ENCODE assay signal across 27 cellular contexts in genomic region chr1:228911225-228911624, GRCh38.
DNase-seq lines count a peak whose midpoint lies in the region; ATAC-seq and TF ChIP-seq lines count a peak whose summit lies in the region.
"Had no signal": no experiment of that assay in that cellular context is flagged by ENCODE, and none has a peak within 500 bp of the region (broad histone marks: within the 10 kb centered on the region; RNA-seq: fewer than 3 reads in every experiment).

No MANE protein-coding gene starts in this region.

- H3K9ac ChIP-seq in Karpas-422 (ENCODE audit: low read length) (no peak overlapping the region), mesendoderm (ENCODE audit: low read length) (no peak overlapping the region)
- H3K9ac ChIP-seq: BLaER1 had no signal

- CTCF ChIA-PET in WTC11 (lab: Charles Lee): interaction anchor here (1.2 kb wide), 1 partner anchor 176 kb away, joined by 5 read pairs; the partner anchor contains the start of gene RHOU

- H2BK15ac ChIP-seq in mesendoderm (replicated peaks; ENCODE audit: low read depth): no peak overlapping the region

- H3K4ac ChIP-seq in mesendoderm (ENCODE audit: low read depth, low read length): no peak overlapping the region

- no peak overlapping the region for H3K56ac ChIP-seq in mesendoderm (ENCODE audit: low read length)

- H3K9me3 ChIP-seq in sigmoid colon: peaks cover 0 to 4% (median 0%) of the 10 kb centered on the region in 4 donors
- no peaks in the 10 kb centered on the region for H3K9me3 ChIP-seq in effector memory CD4-positive, alpha-beta T cell (ENCODE audit: control insufficient read depth, low read length)
- no peaks in the 10 kb centered on the region for H3K9me3 ChIP-seq in Karpas-422 (ENCODE audit: low read length)
- H3K9me3 ChIP-seq: BLaER1, pancreas, SJCRH30, upper lobe of left lung had no signal

- peaks cover 7% of the 10 kb centered on the region for H3K9me3 Mint-ChIP-seq in WTC11
- H3K9me3 Mint-ChIP-seq: activated T-helper 1 cell treated with anti-CD3 and anti-CD28 coated beads, Interleukin-12 subunit alpha, Interleukin-12 subunit beta, Interleukin-2, Interleukin-4 antibody, amounts not matched to agents 30 ng/mL and 10 ng/mL and 1 ng/mL, durations not matched to agents 14 hours and 24 hours and 36 hours had no signal

- no peak overlapping the region for H4K5ac ChIP-seq in mesendoderm (ENCODE audit: low read length)

- WGBS in sigmoid colon, 2 donors: 84 to 92% methylated on average over 7 of the region's 7 CpGs
- WGBS in mesendoderm (ENCODE audit: extremely low coverage, insufficient coverage, low lambda C conversion rate): no CpG with 5 or more reads among the region's 7 CpGs

- no peaks in the 10 kb centered on the region for H3K79me1 ChIP-seq in mesendoderm (ENCODE audit: low read length)

- H3K9me2 ChIP-seq in Karpas-422 (replicated peaks; ENCODE audit: insufficient read depth, low read length): no peaks in the 10 kb centered on the region

- no peak overlapping the region for H3K18ac ChIP-seq in mesendoderm (ENCODE audit: low read length)

- H3K27me3 Mint-ChIP-seq in WTC11 (ENCODE audit: low read depth): peaks cover 2% of the 10 kb centered on the region; the same call in 1 of the 2 replicates
- H3K27me3 Mint-ChIP-seq: naive thymus-derived CD8-positive, alpha-beta T cell had no signal

- no peak overlapping the region for H3K27ac ChIP-seq in sigmoid colon
- H3K27ac ChIP-seq in effector memory CD4-positive, alpha-beta T cell (ENCODE audit: insufficient read depth, low read length, poor library complexity, severe bottlenecking): no peak overlapping the region
- H3K27ac ChIP-seq in Karpas-422 (ENCODE audit: low read length): no peak overlapping the region
- no peak overlapping the region for H3K27ac ChIP-seq in mesendoderm (ENCODE audit: low read depth, low read length)
- H3K27ac ChIP-seq: BLaER1, esophagus squamous epithelium, left ventricle myocardium inferior, pancreas, SJCRH30, upper lobe of left lung had no signal

- H3K4me3 ChIP-seq in sigmoid colon (no peak overlapping the region), Karpas-422 (ENCODE audit: low read length) (no peak overlapping the region), mesendoderm (ENCODE audit: low read length) (no peak overlapping the region)
- H3K4me3 ChIP-seq in effector memory CD4-positive, alpha-beta T cell (ENCODE audit: insufficient read depth, low read depth, low read length, poor library complexity, severe bottlenecking): no peak overlapping the region
- H3K4me3 ChIP-seq: BLaER1, esophagus squamous epithelium, left ventricle myocardium inferior, pancreas, SJCRH30, upper lobe of left lung had no signal

- H3K4me1 ChIP-seq in sigmoid colon (no peaks in the 10 kb centered on the region), Karpas-422 (ENCODE audit: low read length) (no peaks in the 10 kb centered on the region), mesendoderm (ENCODE audit: control insufficient read depth, low read depth, low read length) (no peaks in the 10 kb centered on the region)
- no peaks in the 10 kb centered on the region for H3K4me1 ChIP-seq in effector memory CD4-positive, alpha-beta T cell (ENCODE audit: control insufficient read depth, insufficient read depth, low read length, poor library complexity, severe bottlenecking)
- H3K4me1 ChIP-seq: esophagus squamous epithelium, left ventricle myocardium inferior, pancreas, SJCRH30, upper lobe of left lung had no signal

- intact Hi-C loops in sigmoid colon (cut with DNase I): no loop called here

- no peaks in the 10 kb centered on the region for H4K20me1 ChIP-seq in Karpas-422 (ENCODE audit: insufficient read depth, low read depth, low read length)
- H4K20me1 ChIP-seq: BLaER1 had no signal

- H3K4me1 Mint-ChIP-seq in WTC11: peaks cover 30% of the 10 kb centered on the region
- H3K4me1 Mint-ChIP-seq: naive thymus-derived CD8-positive, alpha-beta T cell had no signal

- TF ChIP-seq CTCF in WTC11 (IDR thresholded peaks at IDR 0.05) (no peak), sigmoid colon (IDR thresholded peaks at IDR 0.05) (no peak)

- DNase-seq in NCI-H2227 (lab: John Stamatoyannopoulos, UW; ENCODE audit: unreplicated experiment) (peak; percentile 41), WTC11 (ENCODE audit: low spot score) (no peak), left kidney (ENCODE audit: low read depth, low spot score) (peak; percentile 67), sigmoid colon (peak; percentile 48), Karpas-422 (no peak), GF-D8 (lab: John Stamatoyannopoulos, UW) (no peak), mesendoderm (no peak)
- no peak for DNase-seq in effector memory CD4-positive, alpha-beta T cell
- DNase-seq: activated CD4-positive, alpha-beta T cell treated with anti-CD3 and anti-CD28 coated beads, Interleukin-2, amount 50 U/mL, for 4 hours; activated CD8-positive, alpha-beta memory T cell treated with anti-CD3 and anti-CD28 coated beads, Interleukin-2, amount 50 U/mL, for 4 hours; activated naive CD4-positive, alpha-beta T cell treated with anti-CD3 and anti-CD28 coated beads, Interleukin-2, amount 50 U/mL, for 16 hours; esophagus squamous epithelium; foreskin melanocyte; hippocampal formation; left ventricle myocardium inferior; naive thymus-derived CD8-positive, alpha-beta T cell; NCI-H1694 treated with DMSO at 0.1 percent for 48 hours; NCI-H2171; NCI-H526 treated with DMSO at 0.1 percent for 48 hours; pancreas; right cardiac atrium; SJCRH30; stimulated activated CD4-positive, alpha-beta T cell treated with anti-CD3 and anti-CD28 coated beads, Interleukin-12 subunit alpha, Interleukin-12 subunit beta, amount 100 ng/mL, for 4 hours; stimulated activated CD4-positive, alpha-beta T cell treated with anti-CD3 and anti-CD28 coated beads, Interleukin-4, amount 100 ng/mL, for 1 hour; upper lobe of left lung had no signal

- H2AK5ac ChIP-seq in mesendoderm (ENCODE audit: low read length): no peak overlapping the region

- H3K36me3 ChIP-seq in sigmoid colon (no peaks in the 10 kb centered on the region), Karpas-422 (ENCODE audit: insufficient read depth, low read length) (no peaks in the 10 kb centered on the region), mesendoderm (ENCODE audit: control insufficient read depth, insufficient read depth, low read length) (no peaks in the 10 kb centered on the region)
- no peaks in the 10 kb centered on the region for H3K36me3 ChIP-seq in effector memory CD4-positive, alpha-beta T cell (ENCODE audit: control insufficient read depth, insufficient read depth, low read length)
- H3K36me3 ChIP-seq: BLaER1, esophagus squamous epithelium, left ventricle myocardium inferior, pancreas, SJCRH30, upper lobe of left lung had no signal

- no peak overlapping the region for H3K4me3 Mint-ChIP-seq in WTC11
- H3K4me3 Mint-ChIP-seq: activated T-helper 1 cell treated with anti-CD3 and anti-CD28 coated beads, Interleukin-12 subunit alpha, Interleukin-12 subunit beta, Interleukin-2, Interleukin-4 antibody, amounts not matched to agents 30 ng/mL and 10 ng/mL and 1 ng/mL, durations not matched to agents 14 hours and 24 hours and 36 hours; naive thymus-derived CD8-positive, alpha-beta T cell had no signal

- POLR2A ChIA-PET in WTC11 (lab: Charles Lee): no interaction called here

- no peaks in the 10 kb centered on the region for H3K27me3 ChIP-seq in sigmoid colon
- no peaks in the 10 kb centered on the region for H3K27me3 ChIP-seq in effector memory CD4-positive, alpha-beta T cell (replicated peaks; ENCODE audit: control insufficient read depth, insufficient read depth, low read length, poor library complexity, severe bottlenecking)
- H3K27me3 ChIP-seq in Karpas-422 (ENCODE audit: low read length): no peaks in the 10 kb centered on the region
- H3K27me3 ChIP-seq in mesendoderm (ENCODE audit: insufficient read depth, low read length, poor library complexity): no peaks in the 10 kb centered on the region
- H3K27me3 ChIP-seq: BLaER1, esophagus squamous epithelium, pancreas, SJCRH30, upper lobe of left lung had no signal

- no peak overlapping the region for H2BK5ac ChIP-seq in mesendoderm (ENCODE audit: low read length)

- no peaks in the 10 kb centered on the region for H3K79me2 ChIP-seq in Karpas-422 (ENCODE audit: low read length)
- H3K79me2 ChIP-seq in mesendoderm (ENCODE audit: control insufficient read depth, insufficient read depth, low read length): no peaks in the 10 kb centered on the region

- no peak overlapping the region for H2AFZ ChIP-seq in Karpas-422 (ENCODE audit: low read length)

- no peak for TF ChIP-seq POLR2A in sigmoid colon (IDR thresholded peaks at IDR 0.05)

- peaks cover 3% of the 10 kb centered on the region; the same call in 1 of the 2 replicates for H3K36me3 Mint-ChIP-seq in WTC11

- peak; percentile 28; the same call in 1 of the 2 replicates for ATAC-seq in WTC11
- ATAC-seq: naive thymus-derived CD8-positive, alpha-beta T cell; pancreas; right cardiac atrium had no signal

- no peak overlapping the region for H4K8ac ChIP-seq in mesendoderm (ENCODE audit: low read depth, low read length)

- H3K27ac Mint-ChIP-seq in WTC11: no peak overlapping the region
- H3K27ac Mint-ChIP-seq: activated T-helper 1 cell treated with anti-CD3 and anti-CD28 coated beads, Interleukin-12 subunit alpha, Interleukin-12 subunit beta, Interleukin-2, Interleukin-4 antibody, amounts not matched to agents 30 ng/mL and 10 ng/mL and 1 ng/mL, durations not matched to agents 14 hours and 24 hours and 36 hours had no signal

- no peak overlapping the region for H3K23ac ChIP-seq in mesendoderm (ENCODE audit: low read length)

- H2BK120ac ChIP-seq in mesendoderm (ENCODE audit: low read depth, low read length): no peak overlapping the region

- TF ChIP-seq EP300 in sigmoid colon (IDR thresholded peaks at IDR 0.05): no peak

- no peak overlapping the region for H3K4me2 ChIP-seq in Karpas-422 (ENCODE audit: low read depth, low read length, poor library complexity, severe bottlenecking)
- no peak overlapping the region for H3K4me2 ChIP-seq in mesendoderm (ENCODE audit: low read length)
- H3K4me2 ChIP-seq: BLaER1 had no signal

TF ChIP-seq in WTC11, 78 proteins besides CTCF, POLR2A, EP300 and RAD21 (continues in another document):
- no peak for TF ChIP-seq NFYB (CRISPR knock-in tag; conservative IDR thresholded peaks at IDR 0.05; ENCODE audit: low read depth)
- no peak for TF ChIP-seq IRF2 (CRISPR knock-in tag; IDR thresholded peaks at IDR 0.05; ENCODE audit: borderline replicate concordance, low read depth)
- no peak for TF ChIP-seq CREM (CRISPR knock-in tag; IDR thresholded peaks at IDR 0.05)
- TF ChIP-seq ELF4 (CRISPR knock-in tag; IDR thresholded peaks at IDR 0.05; ENCODE audit: low read depth): no peak
- no peak for TF ChIP-seq CBFB (CRISPR knock-in tag; IDR thresholded peaks at IDR 0.05; ENCODE audit: low read depth)
- TF ChIP-seq IRF1 (CRISPR knock-in tag; IDR thresholded peaks at IDR 0.05): no peak

Comparison
In these comparisons a context has a peak if more than half of its experiments do, and no peak if none do; other contexts are left out.
1. DNase-seq: peak in NCI-H2227 (single experiment), left kidney (single experiment) and sigmoid colon (single experiment); none in WTC11 (single experiment), effector memory CD4-positive, alpha-beta T cell (0 of 3), Karpas-422 (single experiment), GF-D8 (single experiment) and mesendoderm (single experiment).